Comparison of ENCODE assay signal across 11 cellular contexts in genomic region chr2:200479617-200480292, GRCh38. TPM values are rescaled to one million over a fixed set of nuclear protein-coding genes. Genes with fewer than 3 reads are reported as not detected.
DNase-seq lines count a peak whose midpoint lies in the region; ATAC-seq and TF ChIP-seq lines count a peak whose summit lies in the region.
"Had no signal": no experiment of that assay in that cellular context is flagged by ENCODE, and none has a peak within 500 bp of the region (broad histone marks: within the 10 kb centered on the region; RNA-seq: fewer than 3 reads in every experiment).

No MANE protein-coding gene starts in this region.

- TF ChIP-seq CTCF in WTC11 (IDR thresholded peaks at IDR 0.05) (no peak), fibroblast of villous mesenchyme (IDR thresholded peaks at IDR 0.05; ENCODE audit: insufficient read depth, low read depth, low read length) (no peak), smooth muscle cell (IDR thresholded peaks at IDR 0.05; ENCODE audit: borderline replicate concordance, insufficient read depth, poor library complexity, severe bottlenecking) (no peak)

- no peak overlapping the region for H2BK5ac ChIP-seq in neuronal stem cell (ENCODE audit: low read length)

- H2BK15ac ChIP-seq in neuronal stem cell (ENCODE audit: low read length), result no peak overlapping the region

- no peaks in the 10 kb centered on the region for H3K27me3 ChIP-seq in smooth muscle cell (ENCODE audit: low read depth)
- no peaks in the 10 kb centered on the region for H3K27me3 ChIP-seq in neuronal stem cell (ENCODE audit: control insufficient read depth in 3 of 3, insufficient read depth in 3 of 3, low read depth in 1 of 3, low read length in 3 of 3)

- no peak overlapping the region for H3K14ac ChIP-seq in neuronal stem cell (ENCODE audit: low read length)

- H3K9ac ChIP-seq in smooth muscle cell (ENCODE audit: low read depth) (no peak overlapping the region), neuronal stem cell (ENCODE audit: low read depth, low read length, poor library complexity) (no peak overlapping the region)

- peak overlapping the region; percentile 50 for H3K27ac Mint-ChIP-seq in WTC11
- no peak overlapping the region for H3K27ac Mint-ChIP-seq in effector memory CD8-positive, alpha-beta T cell
- H3K27ac Mint-ChIP-seq: activated CD4-positive, alpha-beta T cell treated with anti-CD3 and anti-CD28 coated beads for 36 hours; stimulated activated naive CD8-positive, alpha-beta T cell treated with anti-CD3 and anti-CD28 coated beads, Interleukin-15, Interleukin-2, amounts not matched to agents 100 ng/mL and 50 ng/mL, for 24 hours had no signal

- no peaks in the 10 kb centered on the region for H3K27me3 Mint-ChIP-seq in WTC11 (ENCODE audit: low read depth)
- H3K27me3 Mint-ChIP-seq in effector memory CD8-positive, alpha-beta T cell, result no peaks in the 10 kb centered on the region
- H3K27me3 Mint-ChIP-seq: activated CD4-positive, alpha-beta T cell treated with anti-CD3 and anti-CD28 coated beads for 36 hours; stimulated activated naive CD8-positive, alpha-beta T cell treated with anti-CD3 and anti-CD28 coated beads, Interleukin-15, Interleukin-2, amounts not matched to agents 100 ng/mL and 50 ng/mL, for 24 hours had no signal

- no peaks in the 10 kb centered on the region for H4K20me1 ChIP-seq in smooth muscle cell (ENCODE audit: low read depth)

- H2AFZ ChIP-seq in smooth muscle cell (ENCODE audit: low read depth) (no peak overlapping the region), neuronal stem cell (ENCODE audit: low read length) (no peak overlapping the region)

- no peaks in the 10 kb centered on the region for H3K79me2 ChIP-seq in smooth muscle cell (ENCODE audit: low read depth)

- no peak overlapping the region for H4K91ac ChIP-seq in neuronal stem cell (ENCODE audit: low read depth, low read length, poor library complexity)

- H3K4me3 ChIP-seq in fibroblast of villous mesenchyme (ENCODE audit: low read depth, low read length) (no peak overlapping the region), smooth muscle cell (no peak overlapping the region), neuronal stem cell (ENCODE audit: low read length in 2 of 2) (no peak overlapping the region)

- ATAC-seq in WTC11, result no peak
- ATAC-seq in HG02571 (IDR thresholded peaks at IDR 0.05; ENCODE audit: unreplicated experiment), result no peak
- ATAC-seq in effector memory CD8-positive, alpha-beta T cell (replicated peaks), result no peak
- ATAC-seq: activated CD4-positive, alpha-beta T cell treated with anti-CD3 and anti-CD28 coated beads for 36 hours had no signal

- H3K36me3 Mint-ChIP-seq in WTC11, result peaks cover 41% of the 10 kb centered on the region
- peaks cover 4% of the 10 kb centered on the region for H3K36me3 Mint-ChIP-seq in effector memory CD8-positive, alpha-beta T cell (ENCODE audit: insufficient read depth)

- H3K79me1 ChIP-seq in neuronal stem cell (ENCODE audit: low read depth, low read length), result no peaks in the 10 kb centered on the region

- CTCF ChIA-PET in WTC11 (lab: Charles Lee), result interaction anchor here (0.7 to 2.3 kb wide), 4 partner anchors 257 to 500 kb away, joined by 4 to 12 read pairs (median 6); no protein-coding TSS in a partner anchor

- H3F3A ChIP-seq in smooth muscle cell (ENCODE audit: low read depth), result peaks cover 28% of the 10 kb centered on the region

- H2BK120ac ChIP-seq in neuronal stem cell (ENCODE audit: low read depth, low read length), result no peak overlapping the region

- peak overlapping the region; percentile 30 for H3K27ac ChIP-seq in smooth muscle cell (ENCODE audit: low read depth)
- no peak overlapping the region for H3K27ac ChIP-seq in neuronal stem cell (replicated peaks; ENCODE audit: low read length)

- WGBS in smooth muscle cell (ENCODE audit: low lambda C conversion rate), result 68% methylated on average over 10 of the region's 10 CpGs
- no CpG with 5 or more reads among the region's 10 CpGs for WGBS in neuronal stem cell (ENCODE audit: extremely low coverage in 2 of 2, insufficient read length in 2 of 2, insufficient replicate concordance in 1 of 2), 2 donors

- no peaks in the 10 kb centered on the region for H3K4me1 ChIP-seq in smooth muscle cell (ENCODE audit: low read depth)
- peaks cover 7 to 8% of the 10 kb centered on the region in 2 donors for H3K4me1 ChIP-seq in neuronal stem cell (ENCODE audit: control insufficient read depth in 2 of 2, insufficient read depth in 1 of 2, low read depth in 1 of 2, low read length in 2 of 2)

- no peak overlapping the region for H4K8ac ChIP-seq in neuronal stem cell (ENCODE audit: low read depth, low read length)

- no peak overlapping the region for H3K4me3 Mint-ChIP-seq in WTC11
- H3K4me3 Mint-ChIP-seq in effector memory CD8-positive, alpha-beta T cell, result no peak overlapping the region
- H3K4me3 Mint-ChIP-seq: activated CD4-positive, alpha-beta T cell treated with anti-CD3 and anti-CD28 coated beads for 36 hours; stimulated activated naive CD8-positive, alpha-beta T cell treated with anti-CD3 and anti-CD28 coated beads, Interleukin-15, Interleukin-2, amounts not matched to agents 100 ng/mL and 50 ng/mL, for 24 hours had no signal

- H3K18ac ChIP-seq in neuronal stem cell (ENCODE audit: low read length), result no peak overlapping the region

- no peak overlapping the region for H3K4ac ChIP-seq in neuronal stem cell (ENCODE audit: low read length)

- H3K9me3 ChIP-seq in smooth muscle cell (replicated peaks; ENCODE audit: low read depth), result no peaks in the 10 kb centered on the region
- no peaks in the 10 kb centered on the region for H3K9me3 ChIP-seq in neuronal stem cell (replicated peaks in 1 of 2; ENCODE audit: control insufficient read depth in 2 of 2, insufficient read depth in 1 of 2, low read depth in 1 of 2, low read length in 2 of 2)

- H2AK5ac ChIP-seq in neuronal stem cell (ENCODE audit: low read depth, low read length), result no peak overlapping the region

- POLR2A ChIA-PET in WTC11 (lab: Charles Lee), result no interaction called here

- H3K36me3 ChIP-seq in smooth muscle cell (ENCODE audit: low read depth), result peaks cover 14% of the 10 kb centered on the region
- peaks cover 0 to 49% of the 10 kb centered on the region in 2 donors for H3K36me3 ChIP-seq in neuronal stem cell (replicated peaks in 1 of 2; ENCODE audit: control insufficient read depth in 2 of 2, insufficient read depth in 2 of 2, low read length in 2 of 2)

- H3K4me1 Mint-ChIP-seq in WTC11, result peaks cover 61% of the 10 kb centered on the region
- H3K4me1 Mint-ChIP-seq in effector memory CD8-positive, alpha-beta T cell (ENCODE audit: low read depth in 2 of 2), result peaks cover 0 to 3% of the 10 kb centered on the region in 2 donors

- DNase-seq in HCEC 1CT (peak; percentile 87), WTC11 (ENCODE audit: low spot score) (no peak), fibroblast of villous mesenchyme (ENCODE audit: low read depth) (peak; percentile 77), smooth muscle cell (lab: John Stamatoyannopoulos, UW; ENCODE audit: unreplicated experiment) (no peak), neuronal stem cell (ENCODE audit: low spot score) (no peak)
- no peak for DNase-seq in effector memory CD8-positive, alpha-beta T cell
- DNase-seq: activated CD4-positive, alpha-beta T cell treated with anti-CD3 and anti-CD28 coated beads for 36 hours; NCI-H1048; stimulated activated CD4-positive, alpha-beta T cell treated with anti-CD3 and anti-CD28 coated beads, Interleukin-15, amount 100 ng/mL, for 24 hours had no signal

- H3K9me3 Mint-ChIP-seq in WTC11, result no peaks in the 10 kb centered on the region
- no peaks in the 10 kb centered on the region for H3K9me3 Mint-ChIP-seq in effector memory CD8-positive, alpha-beta T cell
- H3K9me3 Mint-ChIP-seq: stimulated activated naive CD8-positive, alpha-beta T cell treated with anti-CD3 and anti-CD28 coated beads, Interleukin-15, Interleukin-2, amounts not matched to agents 100 ng/mL and 50 ng/mL, for 24 hours had no signal

- no peak overlapping the region for H2BK12ac ChIP-seq in neuronal stem cell (ENCODE audit: low read length)

- H3K4me2 ChIP-seq in smooth muscle cell (no peak overlapping the region), neuronal stem cell (ENCODE audit: insufficient read depth, low read length, poor library complexity, severe bottlenecking) (no peak overlapping the region)

- no peak overlapping the region for H3K23ac ChIP-seq in neuronal stem cell (ENCODE audit: low read depth, low read length, poor library complexity)

TF ChIP-seq in WTC11, 78 proteins besides CTCF, POLR2A, EP300 and RAD21 (continues in another document):
- TF ChIP-seq ZNF423 (CRISPR knock-in tag; IDR thresholded peaks at IDR 0.05) (no peak), NR2C2 (CRISPR knock-in tag; IDR thresholded peaks at IDR 0.05) (no peak), ZNF425 (CRISPR knock-in tag; conservative IDR thresholded peaks at IDR 0.05) (no peak), ZNF416 (CRISPR knock-in tag; IDR thresholded peaks at IDR 0.05) (no peak), NFE2L1 (CRISPR knock-in tag; IDR thresholded peaks at IDR 0.05) (no peak), HMGA2 (CRISPR knock-in tag; IDR thresholded peaks at IDR 0.05) (no peak), FOXK1 (CRISPR knock-in tag; IDR thresholded peaks at IDR 0.05) (no peak), RORB (CRISPR knock-in tag; IDR thresholded peaks at IDR 0.05) (no peak)

RNA-seq across cellular contexts. Expression of gene KCTD18, which starts 30.1 kb away (rescaled TPM):
- total RNA-seq in WTC11 (2021), result 4.9 to 6.7 TPM (median 5.7 TPM) in 3 replicates
- 16.4 and 17.4 TPM in 2 replicates for total RNA-seq in fibroblast of villous mesenchyme
- total RNA-seq in smooth muscle cell, result 10.9 and 22.5 TPM in 2 replicates
- 10.1 and 10.3 TPM in 2 replicates for polyA plus RNA-seq in smooth muscle cell
- 5.7 TPM for polyA plus RNA-seq in neuronal stem cell (2013, experiment 1 of 2)
- 5.0 TPM for polyA plus RNA-seq in neuronal stem cell (2013, experiment 2 of 2)

RNA-seq across cellular contexts. Expression of gene SGO2, which starts 46.3 kb away (rescaled TPM):
- total RNA-seq in WTC11 (2021) (29.9 to 34.1 TPM (median 30.5 TPM) in 3 replicates), fibroblast of villous mesenchyme (5.8 and 12.1 TPM in 2 replicates), smooth muscle cell (7.5 and 9.6 TPM in 2 replicates)
- 7.1 and 8.7 TPM in 2 replicates for polyA plus RNA-seq in smooth muscle cell
- 49.7 TPM for polyA plus RNA-seq in neuronal stem cell (2013, experiment 1 of 2)
- 50.8 TPM for polyA plus RNA-seq in neuronal stem cell (2013, experiment 2 of 2)

Comparison
In these comparisons a context has a peak if more than half of its experiments do, and no peak if none do; other contexts are left out.
1. DNase-seq: peak in HCEC 1CT (single experiment) and fibroblast of villous mesenchyme (single experiment); none in WTC11 (single experiment), smooth muscle cell (single experiment), neuronal stem cell (single experiment) and effector memory CD8-positive, alpha-beta T cell (0 of 3).